8 cellular contexts compared by ENCODE assay signal in genomic region chr16:4614571-4615388, GRCh38. TPM values are rescaled to one million over a fixed set of nuclear protein-coding genes. Genes with fewer than 3 reads are reported as not detected.
DNase-seq lines count a peak whose midpoint lies in the region; ATAC-seq, FAIRE-seq and TF ChIP-seq lines count a peak whose summit lies in the region.

Gene UBALD1, minus strand, starts transcription at chr16:4614888. Its CDS starts 91 bp downstream, at chr16:4614797.

- peak within 1 kb of the TSS; percentile 87 to 100 (median 99) for H3K4me2 ChIP-seq in BLaER1 treated with 17β-estradiol and CSF1 and Interleukin-3, amounts not matched to agents 10 nM and 100 nM
- H3K4me2 ChIP-seq in HepG2 (ENCODE audit: low read depth, low read length) = peak within 1 kb of the TSS; percentile 92

- peaks cover 1 to 17% (median 5%) of the 10 kb centered on the region in 11 experiments; a peak in 15 of 22 replicates for H3K36me3 ChIP-seq in BLaER1 treated with 17β-estradiol and CSF1 and Interleukin-3, amounts not matched to agents 10 nM and 100 nM
- peaks cover 2 to 14% of the 10 kb centered on the region in 2 experiments; a peak in 2 of 5 replicates for H3K36me3 ChIP-seq in HepG2 (replicated peaks in 1 of 2; ENCODE audit: control insufficient read depth in 1 of 2, insufficient read depth in 2 of 2, low read length in 2 of 2)

- POLR2A ChIA-PET in HepG2 (lab: Yijun Ruan, JAX) = interaction anchor here (0.6 to 1.5 kb wide), 5 partner anchors 10 to 138 kb away, joined by 3 to 7 read pairs (median 3); partner anchors contain the start of genes DNAAF8, HMOX2 and MGRN1

- FAIRE-seq in GM19239 (lab: Jason Lieb, UNC) (peak; percentile 95), HepG2 (lab: Jason Lieb, UNC) (peak; percentile 28)

- no peak for TF ChIP-seq CTCF in HepG2 (CRISPR knock-in tag; IDR thresholded peaks at IDR 0.05)

- intact Hi-C loops in HepG2 (cut with micrococcal nuclease; ENCODE audit: unreplicated experiment) = loop anchor here (10.0 kb wide), 1 partner anchor 340 kb away; the partner anchor contains the start of gene SEC14L5

- peak; percentile 73 to 90 for TF ChIP-seq POLR2A in HepG2 (IDR thresholded peaks at IDR 0.05; ENCODE audit: insufficient read depth in 1 of 2, low read depth in 2 of 2, low read length in 2 of 2)

- H3K27me3 ChIP-seq in BLaER1 treated with 17β-estradiol and CSF1 and Interleukin-3, amounts not matched to agents 10 nM and 100 nM = no peaks in the 10 kb centered on the region
- H3K27me3 ChIP-seq in HepG2 (ENCODE audit: control insufficient read depth in 1 of 2, insufficient read depth in 2 of 2, low read length in 2 of 2) = no peaks in the 10 kb centered on the region; a peak in 1 of 5 replicates

- no peaks in the 10 kb centered on the region for H3K9me3 ChIP-seq in BLaER1 treated with 17β-estradiol and CSF1 and Interleukin-3, amounts not matched to agents 10 nM and 100 nM (replicated peaks in 1 of 11)
- H3K9me3 ChIP-seq in HepG2 (ENCODE audit: low read length) = no peaks in the 10 kb centered on the region

- H3K9ac ChIP-seq in BLaER1 treated with 17β-estradiol and CSF1 and Interleukin-3, amounts not matched to agents 10 nM and 100 nM = peak within 1 kb of the TSS; percentile 87 to 98 (median 94)
- peak within 1 kb of the TSS; percentile 98 for H3K9ac ChIP-seq in HepG2 (ENCODE audit: insufficient read depth, low read depth, low read length)

- DNase-seq in GM19239 (ENCODE audit: insufficient read length, low spot score) = peak; percentile 87
- DNase-seq in NCI-H526 treated with DMSO at 0.1 percent for 48 hours (lab: John Stamatoyannopoulos, UW) = peak; percentile 47
- DNase-seq in activated CD4-positive, alpha-beta T cell treated with anti-CD3 and anti-CD28 coated beads, Interleukin-2, amount 50 U/mL, for 1 hour = peak; percentile 72
- peak; percentile 85 for DNase-seq in dedifferentiated amniotic fluid mesenchymal stem cell (ENCODE audit: extremely low spot score)
- DNase-seq in HepG2 (ENCODE audit: low spot score) = peak; percentile 87
- DNase-seq in stimulated activated CD4-positive, alpha-beta T cell treated with anti-CD3 and anti-CD28 coated beads, Interleukin-4, amount 100 ng/mL, for 1 hour = peak; percentile 80

- in situ Hi-C loops in HepG2 (cut with HindIII; ENCODE audit: extremely low pct_ligation_motif_present, low pct_unique_long_range_greater_than_20kb) = loop anchor here (5.0 kb wide), 1 partner anchor 48 kb away; no protein-coding TSS in a partner anchor

- H3K27ac ChIP-seq in BLaER1 treated with 17β-estradiol and CSF1 and Interleukin-3, amounts not matched to agents 10 nM and 100 nM = peak within 1 kb of the TSS; percentile 70 to 96 (median 91)
- peak within 1 kb of the TSS; percentile 75 for H3K27ac ChIP-seq in HepG2 (ENCODE audit: extremely low read length, insufficient read depth, low read length)

- ATAC-seq in HG03439 (IDR thresholded peaks at IDR 0.05; ENCODE audit: unreplicated experiment) = peak; percentile 51
- peak; percentile 69 for ATAC-seq in HepG2

- peaks cover 38% of the 10 kb centered on the region for H3K79me2 ChIP-seq in HepG2 (ENCODE audit: insufficient read depth, low read length)

- H4K20me1 ChIP-seq in BLaER1 treated with 17β-estradiol and CSF1 and Interleukin-3, amounts not matched to agents 10 nM and 100 nM = peaks cover 40 to 47% (median 42%) of the 10 kb centered on the region in 11 experiments
- peaks cover 31% of the 10 kb centered on the region; the same call in 1 of the 2 replicates for H4K20me1 ChIP-seq in HepG2 (ENCODE audit: insufficient read depth, low read length)

- peak within 1 kb of the TSS; percentile 74 to 100 (median 90) for H3K4me3 ChIP-seq in BLaER1 treated with 17β-estradiol and CSF1 and Interleukin-3, amounts not matched to agents 10 nM and 100 nM
- H3K4me3 ChIP-seq in HepG2 (replicated peaks in 1 of 3; ENCODE audit: insufficient read depth in 1 of 3, low read depth in 2 of 3, low read length in 3 of 3) = peak within 1 kb of the TSS; percentile 73 to 97 (median 88)

- CTCF ChIA-PET in HepG2 (lab: Yijun Ruan, JAX; ENCODE audit: low intra/inter-chr PET ratio, low total read pairs) = no interaction called here

- H2AFZ ChIP-seq in HepG2 (ENCODE audit: low read length) = no peak within 1 kb of the TSS

- BruUV-seq in HepG2 (replicated peaks; lab: Mats Ljungman, UMichigan) = no TSS peak

- peak in 1 of 2 experiments; percentile 28; a peak in 1 of 4 replicates for TF ChIP-seq EP300 in HepG2 (IDR thresholded peaks at IDR 0.05; ENCODE audit: low read depth in 2 of 2, low read length in 2 of 2)
- peak; percentile 60 for TF ChIP-seq EP300 in HepG2 (CRISPR knock-in tag; IDR thresholded peaks at IDR 0.05; ENCODE audit: borderline replicate concordance)

- TF ChIP-seq RAD21 in HepG2 (CRISPR knock-in tag; IDR thresholded peaks at IDR 0.05) = no peak

- 17% methylated on average over 22 of the region's 101 CpGs for WGBS in HepG2 (ENCODE audit: low lambda C conversion rate)

- peaks cover 55 to 66% (median 62%) of the 10 kb centered on the region in 10 experiments for H3K4me1 ChIP-seq in BLaER1 treated with 17β-estradiol and CSF1 and Interleukin-3, amounts not matched to agents 10 nM and 100 nM
- peaks cover 71% of the 10 kb centered on the region for H3K4me1 ChIP-seq in HepG2 (ENCODE audit: insufficient read depth, low read length)

TF ChIP-seq in HepG2, 621 proteins besides CTCF, POLR2A, EP300 and RAD21 (continues in another document):
- TF ChIP-seq ZMYM4 (CRISPR knock-in tag; IDR thresholded peaks at IDR 0.05) (0 out of 2 replicates have a peak, but pooled peaks have one; percentile 20), ELF1 (CRISPR knock-in tag; IDR thresholded peaks at IDR 0.05) (peak; percentile 73), ZNF276 (CRISPR knock-in tag; IDR thresholded peaks at IDR 0.05; ENCODE audit: low read depth) (0 out of 2 replicates have a peak, but pooled peaks have one; percentile 37), ISL2 (CRISPR knock-in tag; IDR thresholded peaks at IDR 0.05) (peak; percentile 75; the same call in 1 of the 2 replicates), ZNF263 (CRISPR knock-in tag; IDR thresholded peaks at IDR 0.05) (peak; percentile 12; the same call in 1 of the 2 replicates), FOXP1 (IDR thresholded peaks at IDR 0.05) (no peak), FOXP1 (CRISPR knock-in tag; IDR thresholded peaks at IDR 0.05) (peak; percentile 59), ZBTB7A (CRISPR knock-in tag; IDR thresholded peaks at IDR 0.05) (0 out of 2 replicates have a peak, but pooled peaks have one; percentile 13), PITX1 (CRISPR knock-in tag; IDR thresholded peaks at IDR 0.05) (no peak), MAFF (IDR thresholded peaks at IDR 0.05; ENCODE audit: low read depth, low read length) (no peak), ZNF788 (CRISPR knock-in tag; IDR thresholded peaks at IDR 0.05; ENCODE audit: borderline replicate concordance) (peak; percentile 68; the same call in 1 of the 2 replicates), ZNF232 (CRISPR knock-in tag; IDR thresholded peaks at IDR 0.05; ENCODE audit: borderline replicate concordance) (peak; percentile 72; the same call in 1 of the 2 replicates)

RNA-seq across cellular contexts. Expression of gene UBALD1, which starts in this region (rescaled TPM):
- total RNA-seq in HepG2 (2016; rRNA removed; fragmentation: Illumina TruSeq; extraction: Trizol) = 3.3 and 6.8 TPM in 2 replicates
- total RNA-seq in HepG2 (2016; cell fraction: cytosol; rRNA removed; fragmentation: Illumina TruSeq; extraction: Trizol; ENCODE audit: low read depth) = 4.8 and 5.6 TPM in 2 replicates
- total RNA-seq in HepG2 (2016; cell fraction: insoluble cytoplasmic fraction; rRNA removed; fragmentation: Illumina TruSeq; extraction: Trizol) = 3.5 and 7.2 TPM in 2 replicates
- 8.2 and 9.8 TPM in 2 replicates for total RNA-seq in HepG2 (2016; cell fraction: membrane; rRNA removed; fragmentation: Illumina TruSeq; extraction: Trizol)
- 5.1 and 5.7 TPM in 2 replicates for total RNA-seq in HepG2 (2016; cell fraction: nucleus; rRNA removed; fragmentation: Illumina TruSeq; extraction: Trizol)
- 12.3 and 16.6 TPM in 2 replicates for polyA plus RNA-seq in HepG2 (2011; rRNA removed)
- 4.3 and 9.4 TPM in 2 replicates for polyA plus RNA-seq in HepG2 (2011; cell fraction: cytosol; rRNA removed)
- 78.3 and 112 TPM in 2 replicates for polyA plus RNA-seq in HepG2 (2011; cell fraction: nucleus; rRNA removed)
- polyA plus RNA-seq in HepG2 (2012) = 16.2 and 21.4 TPM in 2 replicates
- 15.8 and 19.4 TPM in 2 replicates for polyA plus RNA-seq in HepG2 (2016; cell fraction: cytosol; fragmentation: Illumina TruSeq; extraction: Trizol; ENCODE audit: low read depth)
- 11.4 and 12.9 TPM in 2 replicates for polyA plus RNA-seq in HepG2 (2016; cell fraction: insoluble cytoplasmic fraction; fragmentation: Illumina TruSeq; extraction: Trizol; ENCODE audit: low read depth)
- 21.1 and 23.4 TPM in 2 replicates for polyA plus RNA-seq in HepG2 (2016; cell fraction: membrane; fragmentation: Illumina TruSeq; extraction: Trizol; ENCODE audit: low read depth)
- polyA plus RNA-seq in HepG2 (2016; cell fraction: nucleus; fragmentation: Illumina TruSeq; extraction: Trizol; ENCODE audit: insufficient read depth, low read depth) = 30.5 and 32.7 TPM in 2 replicates
- polyA minus RNA-seq in HepG2 (2011; rRNA and poly(A)+ RNA removed; ENCODE audit: low replicate concordance) = 9.9 and 17.0 TPM in 2 replicates
- polyA minus RNA-seq in HepG2 (2011; cell fraction: cytosol; rRNA and poly(A)+ RNA removed) = 8.7 and 11.7 TPM in 2 replicates
- 23.5 and 25.2 TPM in 2 replicates for polyA minus RNA-seq in HepG2 (2011; cell fraction: nucleus; rRNA and poly(A)+ RNA removed)

Comparison
In these comparisons a context has a peak if more than half of its experiments do, and no peak if none do; other contexts are left out.
1. Peak in every context shown above with its lines: DNase-seq, ATAC-seq, H3K4me3 ChIP-seq and H3K27ac ChIP-seq.